10 cellular contexts compared by ENCODE assay signal in genomic region chr21:45980697-45981096, GRCh38. TPM values are rescaled to one million over a fixed set of nuclear protein-coding genes. Genes with fewer than 3 reads are reported as not detected.
DNase-seq lines count a peak whose midpoint lies in the region; ATAC-seq and TF ChIP-seq lines count a peak whose summit lies in the region.
"Had no signal": no experiment of that assay in that cellular context is flagged by ENCODE, and none has a peak within 500 bp of the region (broad histone marks: within the 10 kb centered on the region; RNA-seq: fewer than 3 reads in every experiment).

No MANE protein-coding gene starts in this region.

- H3K27me3 ChIP-seq in ACC112 (ENCODE audit: insufficient read depth, low read length), result no peaks in the 10 kb centered on the region
- peaks cover 8% of the 10 kb centered on the region for H3K27me3 ChIP-seq in endodermal cell (ENCODE audit: control insufficient read depth, insufficient read depth, low read length, poor library complexity, severe bottlenecking)
- H3K27me3 ChIP-seq in neuronal stem cell (ENCODE audit: control insufficient read depth in 3 of 3, insufficient read depth in 3 of 3, low read depth in 1 of 3, low read length in 3 of 3), result peaks cover 0 to 28% (median 0%) of the 10 kb centered on the region in 3 experiments

- H2BK15ac ChIP-seq in neuronal stem cell (ENCODE audit: low read length), result no peak overlapping the region

- H2AFZ ChIP-seq in ACC112 (ENCODE audit: low read length, unreplicated experiment), result no peak overlapping the region
- H2AFZ ChIP-seq in neuronal stem cell (ENCODE audit: low read length), result peak overlapping the region; percentile 90

- no peak overlapping the region for H3K4me3 Mint-ChIP-seq in endodermal cell
- H3K4me3 Mint-ChIP-seq: T-cell had no signal

- no peak overlapping the region for H2BK120ac ChIP-seq in neuronal stem cell (ENCODE audit: low read depth, low read length)

- H3K4me1 Mint-ChIP-seq in endodermal cell, result peaks cover 4% of the 10 kb centered on the region

- no peak overlapping the region for H2BK12ac ChIP-seq in neuronal stem cell (ENCODE audit: low read length)

- no peak overlapping the region for H4K8ac ChIP-seq in neuronal stem cell (ENCODE audit: low read depth, low read length)

- H3K36me3 ChIP-seq in ACC112 (ENCODE audit: insufficient read depth, low read length) (peaks cover 27% of the 10 kb centered on the region), endodermal cell (ENCODE audit: control insufficient read depth, insufficient read depth, low read length) (peaks cover 17% of the 10 kb centered on the region), neuronal stem cell (replicated peaks in 1 of 2; ENCODE audit: control insufficient read depth in 2 of 2, insufficient read depth in 2 of 2, low read length in 2 of 2) (peaks cover 0 to 17% of the 10 kb centered on the region in 2 donors)

- no peak overlapping the region for H3K14ac ChIP-seq in neuronal stem cell (ENCODE audit: low read length)

- H3K27ac Mint-ChIP-seq in endodermal cell, result no peak overlapping the region
- H3K27ac Mint-ChIP-seq: T-cell had no signal

- H3K36me3 Mint-ChIP-seq in endodermal cell (ENCODE audit: low read depth), result peaks cover 12% of the 10 kb centered on the region
- H3K36me3 Mint-ChIP-seq: T-cell had no signal

- in situ Hi-C loops in G401 (cut with HindIII; ENCODE audit: low sequenced_read_pairs), result no loop called here

- no peak for DNase-seq in LNCaP clone FGC (ENCODE audit: low read depth)
- no peak for DNase-seq in endodermal cell
- DNase-seq in neuronal stem cell (ENCODE audit: low spot score), result no peak
- DNase-seq in G401 (ENCODE audit: low spot score), result no peak
- DNase-seq in AG08395 (ENCODE audit: low spot score), result no peak

- H3K79me1 ChIP-seq in neuronal stem cell (ENCODE audit: low read depth, low read length), result peaks cover 5% of the 10 kb centered on the region

- no peak overlapping the region for H3K4ac ChIP-seq in neuronal stem cell (ENCODE audit: low read length)

- no peak for TF ChIP-seq CTCF in LNCaP clone FGC (IDR thresholded peaks at IDR 0.05; ENCODE audit: control insufficient read depth, extremely low read depth, insufficient read depth)
- no peak for TF ChIP-seq CTCF in endodermal cell (conservative IDR thresholded peaks at IDR 0.05)

- H3K9me3 ChIP-seq in endodermal cell (ENCODE audit: control insufficient read depth, low read length), result no peaks in the 10 kb centered on the region
- no peaks in the 10 kb centered on the region for H3K9me3 ChIP-seq in neuronal stem cell (replicated peaks in 1 of 2; ENCODE audit: control insufficient read depth in 2 of 2, insufficient read depth in 1 of 2, low read depth in 1 of 2, low read length in 2 of 2)

- peak overlapping the region; percentile 67 for H3K4me2 ChIP-seq in neuronal stem cell (ENCODE audit: insufficient read depth, low read length, poor library complexity, severe bottlenecking)

- H3K27me3 Mint-ChIP-seq in endodermal cell (ENCODE audit: insufficient read depth), result no peaks in the 10 kb centered on the region

- no peak overlapping the region for H4K91ac ChIP-seq in neuronal stem cell (ENCODE audit: low read depth, low read length, poor library complexity)

- H3K27ac ChIP-seq in ACC112 (ENCODE audit: low read depth, low read length), result peak overlapping the region; percentile 96
- peak overlapping the region; percentile 74 for H3K27ac ChIP-seq in endodermal cell (ENCODE audit: low read depth, low read length)
- H3K27ac ChIP-seq in neuronal stem cell (replicated peaks; ENCODE audit: low read length), result no peak overlapping the region

- no peak overlapping the region for H2BK5ac ChIP-seq in neuronal stem cell (ENCODE audit: low read length)

- no peak overlapping the region for H2AK5ac ChIP-seq in neuronal stem cell (ENCODE audit: low read depth, low read length)

- no peak overlapping the region for H3K23ac ChIP-seq in neuronal stem cell (ENCODE audit: low read depth, low read length, poor library complexity)

- H3K4me1 ChIP-seq in ACC112 (ENCODE audit: control insufficient read depth, insufficient read depth, low read length, unreplicated experiment), result peaks cover 34% of the 10 kb centered on the region
- H3K4me1 ChIP-seq in endodermal cell (ENCODE audit: control insufficient read depth, insufficient read depth, low read length), result no peaks in the 10 kb centered on the region
- peaks cover 8 to 15% of the 10 kb centered on the region in 2 donors for H3K4me1 ChIP-seq in neuronal stem cell (ENCODE audit: control insufficient read depth in 2 of 2, insufficient read depth in 1 of 2, low read depth in 1 of 2, low read length in 2 of 2)

- no peak for ATAC-seq in GM21529 (IDR thresholded peaks at IDR 0.05; ENCODE audit: unreplicated experiment)
- no peak for ATAC-seq in GM21786 (IDR thresholded peaks at IDR 0.05; ENCODE audit: unreplicated experiment)

- peak overlapping the region; percentile 69 for H3K4me3 ChIP-seq in ACC112 (ENCODE audit: low read depth, low read length)
- peak overlapping the region; percentile 41 for H3K4me3 ChIP-seq in LNCaP clone FGC (ENCODE audit: low read depth, low read length)
- peak overlapping the region; percentile 71 for H3K4me3 ChIP-seq in endodermal cell (ENCODE audit: low read length)
- no peak overlapping the region for H3K4me3 ChIP-seq in neuronal stem cell (ENCODE audit: low read length in 2 of 2)
- H3K4me3 ChIP-seq: GM12878 had no signal

- no peak overlapping the region for H3K9ac ChIP-seq in endodermal cell (ENCODE audit: extremely low read depth, low read length, poor library complexity, severe bottlenecking)
- H3K9ac ChIP-seq in neuronal stem cell (ENCODE audit: low read depth, low read length, poor library complexity), result no peak overlapping the region

- peaks cover 40% of the 10 kb centered on the region for H3K79me2 ChIP-seq in ACC112 (ENCODE audit: control insufficient read depth, insufficient read depth, low read length, unreplicated experiment)

- H3K18ac ChIP-seq in neuronal stem cell (ENCODE audit: low read length), result no peak overlapping the region

- no peaks in the 10 kb centered on the region for H3K9me3 Mint-ChIP-seq in endodermal cell
- H3K9me3 Mint-ChIP-seq: T-cell had no signal

RNA-seq across cellular contexts. Expression of gene COL6A1, which starts 0.9 kb away (rescaled TPM):
- total RNA-seq in endodermal cell, result 100 to 1,000 TPM; 232 to 407 TPM
- polyA plus RNA-seq in endodermal cell (2013, experiment 1 of 2), result 172 TPM
- polyA plus RNA-seq in endodermal cell (2013, experiment 2 of 2), result 154 TPM
- polyA plus RNA-seq in neuronal stem cell (2013, experiment 1 of 2), result 54.3 TPM
- 53.4 TPM for polyA plus RNA-seq in neuronal stem cell (2013, experiment 2 of 2)
- 83.0 and 85.1 TPM in 2 replicates for total RNA-seq in G401 (2014; rRNA removed; shearing (Covaris generic))

Comparison
In these comparisons a context has a peak if more than half of its experiments do, and no peak if none do; other contexts are left out.
1. H3K4me3 ChIP-seq: peak in ACC112 (single experiment), LNCaP clone FGC (single experiment) and endodermal cell (single experiment); none in neuronal stem cell (0 of 2).